In the genomic region with DNA sequence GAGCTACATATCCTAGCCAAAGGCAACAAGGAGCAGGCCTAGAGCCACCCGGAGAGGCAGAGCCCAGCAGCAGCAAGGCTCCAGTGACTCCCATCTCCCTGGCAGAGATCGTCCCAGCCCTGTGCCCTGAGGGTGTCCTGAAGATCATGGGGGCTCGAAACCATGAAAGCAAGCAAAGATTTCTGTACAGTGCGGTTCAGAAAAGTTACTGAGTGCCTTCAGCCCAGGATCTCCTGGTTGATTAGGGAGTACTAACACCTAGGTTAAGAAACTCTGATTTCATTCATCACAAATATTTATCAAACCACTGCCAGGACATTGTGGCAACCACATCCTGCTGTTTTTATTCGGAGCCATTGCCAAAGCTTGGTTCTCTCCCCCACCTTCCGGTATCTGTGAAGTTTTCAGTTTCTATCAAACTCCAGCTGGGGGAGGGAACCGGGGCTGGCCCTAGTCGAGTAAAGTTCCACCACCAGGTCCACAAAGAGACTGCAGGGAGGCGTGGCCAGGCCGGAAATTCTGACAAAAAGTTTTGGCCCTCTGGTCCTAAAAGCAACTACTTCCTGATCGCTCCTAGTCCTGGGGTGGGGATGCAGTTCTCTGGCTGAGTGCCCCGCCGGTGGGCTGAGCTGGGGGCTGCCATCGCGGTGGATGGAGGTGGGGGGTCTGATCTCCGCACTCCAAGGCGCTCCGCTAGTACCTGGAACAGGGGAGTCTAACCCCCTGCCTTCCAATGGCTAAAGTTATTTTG, we compare ENCODE assay signal across 8 cellular contexts. TPM values are rescaled to one million over a fixed set of nuclear protein-coding genes. Genes with fewer than 3 reads are reported as not detected.
A peak's percentile ranks its signal among the peaks of the same experiment; 100 is the strongest.
DNase-seq lines count a peak whose midpoint lies in the region; ATAC-seq and TF ChIP-seq lines count a peak whose summit lies in the region.

No MANE protein-coding gene starts in this region.

- H3K9me3 Mint-ChIP-seq in neural progenitor cell, result no peaks in the 10 kb centered on the region

- H3K4me2 ChIP-seq in neural progenitor cell, result peak overlapping the region; percentile 95

- no peaks in the 10 kb centered on the region for H3K4me1 ChIP-seq in foreskin keratinocyte
- peaks cover 22% of the 10 kb centered on the region for H3K4me1 ChIP-seq in neural progenitor cell
- peaks cover 32% of the 10 kb centered on the region for H3K4me1 ChIP-seq in stomach smooth muscle (ENCODE audit: control insufficient read depth, insufficient read depth, low read length)

- no peaks in the 10 kb centered on the region for H3K36me3 ChIP-seq in neural progenitor cell
- peaks cover 0 to 2% of the 10 kb centered on the region in 2 donors for H3K36me3 ChIP-seq in stomach smooth muscle (ENCODE audit: control insufficient read depth in 2 of 2, insufficient read depth in 2 of 2, low read length in 2 of 2)

- H2AFZ ChIP-seq in neural progenitor cell (replicated peaks), result peak overlapping the region; percentile 93

- H3K4me3 Mint-ChIP-seq in neural progenitor cell, result peak overlapping the region; percentile 85

- peaks cover 30% of the 10 kb centered on the region for H4K20me1 ChIP-seq in neural progenitor cell (ENCODE audit: low read depth)

- H3K27ac ChIP-seq in foreskin keratinocyte (peak overlapping the region; percentile 90), neural progenitor cell (no peak overlapping the region), stomach smooth muscle (ENCODE audit: low read length) (peak overlapping the region; percentile 80)

- peak; percentile 50 for TF ChIP-seq CTCF in foreskin keratinocyte (conservative IDR thresholded peaks at IDR 0.05)
- TF ChIP-seq CTCF in neural progenitor cell (IDR thresholded peaks at IDR 0.05), result peak; percentile 20

- H3K27me3 Mint-ChIP-seq in neural progenitor cell (ENCODE audit: insufficient read depth, low read depth), result no peaks in the 10 kb centered on the region

- H3K27me3 ChIP-seq in foreskin keratinocyte, result no peaks in the 10 kb centered on the region
- H3K27me3 ChIP-seq in neural progenitor cell, result no peaks in the 10 kb centered on the region
- H3K27me3 ChIP-seq in stomach smooth muscle (ENCODE audit: control insufficient read depth in 1 of 2, insufficient read depth in 2 of 2, low read length in 2 of 2), result no peaks in the 10 kb centered on the region

- ATAC-seq in GM18909 (IDR thresholded peaks at IDR 0.05; ENCODE audit: poor library complexity, unreplicated experiment) (peak; percentile 72), HG03159 (IDR thresholded peaks at IDR 0.05; ENCODE audit: unreplicated experiment) (peak; percentile 70), foreskin keratinocyte (peak; percentile 71)

- peak overlapping the region; percentile 62 for H3K9ac ChIP-seq in neural progenitor cell
- peak overlapping the region; percentile 74 to 76 for H3K9ac ChIP-seq in stomach smooth muscle (ENCODE audit: low read length in 2 of 2)

- H3F3A ChIP-seq in neural progenitor cell (ENCODE audit: low read depth), result peaks cover 16% of the 10 kb centered on the region

- H3K4me1 Mint-ChIP-seq in neural progenitor cell, result peaks cover 41% of the 10 kb centered on the region

- DNase-seq in AML-193 (lab: John Stamatoyannopoulos, UW) (peak; percentile 99), RPMI7951 (ENCODE audit: low read depth) (peak; percentile 96), foreskin keratinocyte (peak; percentile 87 to 92), neural progenitor cell (ENCODE audit: low spot score) (peak; percentile 80)
- peak; percentile 96 for DNase-seq in activated effector memory CD4-positive, alpha-beta T cell treated with anti-CD3 and anti-CD28 coated beads, Interleukin-2, amount 50 U/mL, for 16 hours

- H3K36me3 Mint-ChIP-seq in neural progenitor cell, result peaks cover 2% of the 10 kb centered on the region

- peak overlapping the region; percentile 4 for H3K27ac Mint-ChIP-seq in neural progenitor cell

- peaks cover 26% of the 10 kb centered on the region for H3K79me2 ChIP-seq in neural progenitor cell (ENCODE audit: low read depth)

- H3K4me3 ChIP-seq in neural progenitor cell (peak overlapping the region; percentile 70), stomach smooth muscle (ENCODE audit: low read length in 2 of 2) (peak overlapping the region; percentile 64 to 86)

- H3K9me3 ChIP-seq in neural progenitor cell (ENCODE audit: low read depth) (no peaks in the 10 kb centered on the region), stomach smooth muscle (ENCODE audit: control insufficient read depth in 2 of 2, low read length in 2 of 2) (no peaks in the 10 kb centered on the region)

RNA-seq across cellular contexts. Expression of gene RAB43, which starts 1.2 kb away (rescaled TPM):
- total RNA-seq in RPMI7951 (2014; rRNA removed; shearing (Covaris generic)), result 10.8 and 14.4 TPM in 2 replicates
- total RNA-seq in foreskin keratinocyte (13.5 and 19.3 TPM in 2 replicates), neural progenitor cell (ENCODE audit: low replicate concordance) (0.36 and 9.0 TPM in 2 replicates)
- polyA plus RNA-seq in foreskin keratinocyte, result 5.9 and 7.8 TPM in 2 replicates

RNA-seq across cellular contexts. Expression of gene ISY1, which starts 40.4 kb away (rescaled TPM):
- total RNA-seq in RPMI7951 (2014; rRNA removed; shearing (Covaris generic)), result 46.6 and 49.1 TPM in 2 replicates
- total RNA-seq in foreskin keratinocyte, result 28.3 and 31.4 TPM in 2 replicates
- polyA plus RNA-seq in foreskin keratinocyte, result 29.6 and 34.7 TPM in 2 replicates
- 22.5 and 31.9 TPM in 2 replicates for total RNA-seq in neural progenitor cell (ENCODE audit: low replicate concordance)

RNA-seq across cellular contexts. Expression of gene GP9, which starts 59.9 kb away (rescaled TPM):
- total RNA-seq in RPMI7951 (2014; rRNA removed; shearing (Covaris generic)), result not detected in 2 replicates
- total RNA-seq in foreskin keratinocyte (not detected in 2 replicates), neural progenitor cell (ENCODE audit: low replicate concordance) (not detected in 2 replicates)
- polyA plus RNA-seq in foreskin keratinocyte, result not detected in 2 replicates
